ENCODE assay signal across 17 cellular contexts in the genomic region with DNA sequence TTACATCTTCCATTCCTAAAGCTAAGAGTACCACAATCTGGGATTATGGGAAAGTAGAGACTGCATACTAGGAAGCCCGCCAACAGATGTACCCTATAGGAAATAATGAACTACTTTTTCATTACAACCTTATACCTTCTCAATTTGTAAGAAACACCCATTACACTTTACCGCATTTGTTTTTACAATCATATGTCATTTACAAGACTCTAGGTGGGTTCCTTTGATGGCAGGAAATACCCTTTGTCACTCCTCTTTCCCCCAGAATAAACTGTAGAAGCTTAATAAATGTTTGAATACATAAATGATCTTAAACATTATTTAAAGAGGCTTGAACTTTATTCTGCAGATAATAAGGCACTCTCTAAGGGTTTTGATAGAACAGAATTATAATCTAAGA.
DNase-seq lines count a peak whose midpoint lies in the region; ATAC-seq and TF ChIP-seq lines count a peak whose summit lies in the region.
"Had no signal": no experiment of that assay in that cellular context is flagged by ENCODE, and none has a peak within 500 bp of the region (broad histone marks: within the 10 kb centered on the region; RNA-seq: fewer than 3 reads in every experiment).

No MANE protein-coding gene starts in this region.

- BruUV-seq in OCI-LY7 (replicated peaks; lab: Mats Ljungman, UMichigan): no TSS peak

- no peaks in the 10 kb centered on the region for H3K79me1 ChIP-seq in mesenchymal stem cell (replicated peaks; ENCODE audit: low read length, poor library complexity, severe bottlenecking)

- H3K27me3 ChIP-seq in left ventricle myocardium inferior (ENCODE audit: low read depth) (no peaks in the 10 kb centered on the region), mesenchymal stem cell (ENCODE audit: control insufficient read depth in 1 of 2, insufficient read depth in 1 of 2, low read length in 2 of 2) (no peaks in the 10 kb centered on the region), subcutaneous abdominal adipose tissue (ENCODE audit: control insufficient read depth in 5 of 5, insufficient read depth in 4 of 5, low read length in 5 of 5) (no peaks in the 10 kb centered on the region)

- H2BK5ac ChIP-seq in mesenchymal stem cell (ENCODE audit: low read depth, low read length, poor library complexity, severe bottlenecking): no peak overlapping the region

- no peaks in the 10 kb centered on the region for H3K9me2 ChIP-seq in OCI-LY7 (ENCODE audit: insufficient read depth, low read length)

- CTCF ChIA-PET in OCI-LY7 (lab: Charles Lee; ENCODE audit: unreplicated experiment): no interaction called here

- H2BK120ac ChIP-seq in mesenchymal stem cell (ENCODE audit: low read depth, low read length): no peak overlapping the region

- H3K4me2 ChIP-seq in mesenchymal stem cell (ENCODE audit: low read length, poor library complexity, severe bottlenecking) (no peak overlapping the region), OCI-LY7 (ENCODE audit: low read length) (no peak overlapping the region)

- H2AFZ ChIP-seq in mesenchymal stem cell (ENCODE audit: low read depth, low read length) (no peak overlapping the region), OCI-LY7 (ENCODE audit: low read length) (no peak overlapping the region)

- H3K4ac ChIP-seq in mesenchymal stem cell (ENCODE audit: low read depth in 1 of 2, low read length in 2 of 2): no peak overlapping the region

- no peak overlapping the region for H3K23ac ChIP-seq in mesenchymal stem cell (ENCODE audit: low read length in 2 of 2)

- H3K79me2 ChIP-seq in OCI-LY7 (ENCODE audit: insufficient read depth, low read depth, low read length): no peaks in the 10 kb centered on the region

- H3K27ac ChIP-seq in left ventricle myocardium inferior (replicated peaks): peak overlapping the region; percentile 82
- no peak overlapping the region for H3K27ac ChIP-seq in mesenchymal stem cell (ENCODE audit: low read length, poor library complexity, severe bottlenecking)
- peak overlapping the region; percentile 83 for H3K27ac ChIP-seq in subcutaneous abdominal adipose tissue (ENCODE audit: low read depth, low read length)
- no peak overlapping the region for H3K27ac ChIP-seq in OCI-LY7 (ENCODE audit: low read depth, low read length, poor library complexity, severe bottlenecking)
- H3K27ac ChIP-seq: RWPE1 had no signal

- H3K36me3 ChIP-seq in left ventricle myocardium inferior: no peaks in the 10 kb centered on the region
- no peaks in the 10 kb centered on the region for H3K36me3 ChIP-seq in mesenchymal stem cell (ENCODE audit: control insufficient read depth in 1 of 2, insufficient read depth in 2 of 2, low read depth in 1 of 2, low read length in 2 of 2)
- H3K36me3 ChIP-seq in subcutaneous abdominal adipose tissue (ENCODE audit: control insufficient read depth in 5 of 5, insufficient read depth in 5 of 5, low read length in 5 of 5): no peaks in the 10 kb centered on the region
- no peaks in the 10 kb centered on the region for H3K36me3 ChIP-seq in OCI-LY7 (ENCODE audit: insufficient read depth, low read length)
- H3K36me3 ChIP-seq: HAP-1 had no signal

- 93% methylated on average over 1 of the region's 2 CpGs for WGBS in mesenchymal stem cell

- no peak overlapping the region for H2BK12ac ChIP-seq in mesenchymal stem cell (ENCODE audit: low read length in 2 of 2)

- H3K9ac ChIP-seq in mesenchymal stem cell (ENCODE audit: low read length) (peak overlapping the region; percentile 21), subcutaneous abdominal adipose tissue (ENCODE audit: low read length in 5 of 5) (peak overlapping the region in 2 of 5 donors; percentile 21 to 75)

- no peak overlapping the region for H3K18ac ChIP-seq in mesenchymal stem cell (ENCODE audit: low read depth in 1 of 2, low read length in 2 of 2)

- TF ChIP-seq CTCF in left ventricle myocardium inferior (IDR thresholded peaks at IDR 0.05; ENCODE audit: borderline replicate concordance): no peak
- no peak for TF ChIP-seq CTCF in OCI-LY7 (conservative IDR thresholded peaks at IDR 0.05; ENCODE audit: low read length)

- H4K20me1 ChIP-seq in OCI-LY7 (ENCODE audit: insufficient read depth, low read length): no peaks in the 10 kb centered on the region

- H3K4me1 ChIP-seq in left ventricle myocardium inferior: peaks cover 48% of the 10 kb centered on the region
- no peaks in the 10 kb centered on the region for H3K4me1 ChIP-seq in mesenchymal stem cell (ENCODE audit: control insufficient read depth, insufficient read depth, low read depth, low read length)
- peaks cover 0 to 37% (median 20%) of the 10 kb centered on the region in 5 donors for H3K4me1 ChIP-seq in subcutaneous abdominal adipose tissue (ENCODE audit: control insufficient read depth in 5 of 5, insufficient read depth in 5 of 5, low read length in 5 of 5)
- H3K4me1 ChIP-seq in OCI-LY7 (ENCODE audit: insufficient read depth, low read length, poor library complexity, severe bottlenecking): no peaks in the 10 kb centered on the region
- H3K4me1 ChIP-seq: HAP-1 had no signal

- H3K9me3 ChIP-seq in left ventricle myocardium inferior (replicated peaks) (peaks cover 33% of the 10 kb centered on the region), mesenchymal stem cell (ENCODE audit: control insufficient read depth, low read length) (peaks cover 16% of the 10 kb centered on the region), subcutaneous abdominal adipose tissue (ENCODE audit: control insufficient read depth in 5 of 5, low read length in 5 of 5) (peaks cover 2 to 19% (median 13%) of the 10 kb centered on the region in 5 donors), OCI-LY7 (ENCODE audit: low read length) (no peaks in the 10 kb centered on the region)
- H3K9me3 ChIP-seq: HAP-1 had no signal

- POLR2A ChIA-PET in OCI-LY7 (lab: Charles Lee): interaction anchor here (0.6 to 1.7 kb wide), 2 partner anchors 48 to 117 kb away, joined by 3 read pairs; no protein-coding TSS in a partner anchor

- ATAC-seq in Right ventricle myocardium inferior (no peak), HG02840 (IDR thresholded peaks at IDR 0.05; ENCODE audit: low FRiP score, unreplicated experiment) (no peak)

- no peak overlapping the region for H3K14ac ChIP-seq in mesenchymal stem cell (ENCODE audit: low read length in 2 of 2)

- no peak overlapping the region for H2AK5ac ChIP-seq in mesenchymal stem cell (ENCODE audit: low read length, severe bottlenecking)

- H2BK15ac ChIP-seq in mesenchymal stem cell (ENCODE audit: low read depth, poor library complexity, severe bottlenecking): no peak overlapping the region

- no peak overlapping the region for H3K4me3 ChIP-seq in left ventricle myocardium inferior
- H3K4me3 ChIP-seq in mesenchymal stem cell (ENCODE audit: insufficient read depth in 1 of 2, low read depth in 1 of 2, low read length in 2 of 2): no peak overlapping the region
- H3K4me3 ChIP-seq in subcutaneous abdominal adipose tissue (ENCODE audit: low read depth in 1 of 5, low read length in 5 of 5): no peak overlapping the region
- H3K4me3 ChIP-seq in OCI-LY7 (ENCODE audit: low read depth, low read length, poor library complexity, severe bottlenecking): no peak overlapping the region
- H3K4me3 ChIP-seq: HAP-1 had no signal

- DNase-seq in left ventricle myocardium inferior (no peak), Right ventricle myocardium inferior (ENCODE audit: missing footprints) (no peak), mesenchymal stem cell (no peak), D341Med (ENCODE audit: low spot score) (no peak), activated gamma-delta T cell treated with Interleukin-2 at 50 U/mL for 16 hours (no peak), OCI-LY7 (ENCODE audit: low spot score) (no peak)
- DNase-seq: CD4-positive, alpha-beta T cell; DMS79 treated with DMSO at 0.1 percent for 48 hours; GDM1; NCI-H1048; NCI-H226; NCI-H526 treated with DMSO at 0.1 percent for 48 hours; NK-92 treated with Interleukin-12 subunit alpha and Interleukin-12 subunit beta, amount 100 ng/mL, for 24 hours had no signal

- no peak overlapping the region for H4K91ac ChIP-seq in mesenchymal stem cell (ENCODE audit: low read length)

- H4K8ac ChIP-seq in mesenchymal stem cell (ENCODE audit: low read length): no peak overlapping the region

- intact Hi-C loops in left ventricle myocardium inferior (cut with micrococcal nuclease): no loop called here
- intact Hi-C loops in Right ventricle myocardium inferior (cut with DNase I): no loop called here
- intact Hi-C loops in OCI-LY7 (cut with micrococcal nuclease; ENCODE audit: unreplicated experiment): no loop called here

Comparison
In these comparisons a context has a peak if more than half of its experiments do, and no peak if none do; other contexts are left out.
1. H3K27ac ChIP-seq: peak in left ventricle myocardium inferior (single experiment) and subcutaneous abdominal adipose tissue (single experiment); none in mesenchymal stem cell (single experiment) and OCI-LY7 (single experiment).